Comparison of ENCODE assay signal across 8 cellular contexts in the genomic region with DNA sequence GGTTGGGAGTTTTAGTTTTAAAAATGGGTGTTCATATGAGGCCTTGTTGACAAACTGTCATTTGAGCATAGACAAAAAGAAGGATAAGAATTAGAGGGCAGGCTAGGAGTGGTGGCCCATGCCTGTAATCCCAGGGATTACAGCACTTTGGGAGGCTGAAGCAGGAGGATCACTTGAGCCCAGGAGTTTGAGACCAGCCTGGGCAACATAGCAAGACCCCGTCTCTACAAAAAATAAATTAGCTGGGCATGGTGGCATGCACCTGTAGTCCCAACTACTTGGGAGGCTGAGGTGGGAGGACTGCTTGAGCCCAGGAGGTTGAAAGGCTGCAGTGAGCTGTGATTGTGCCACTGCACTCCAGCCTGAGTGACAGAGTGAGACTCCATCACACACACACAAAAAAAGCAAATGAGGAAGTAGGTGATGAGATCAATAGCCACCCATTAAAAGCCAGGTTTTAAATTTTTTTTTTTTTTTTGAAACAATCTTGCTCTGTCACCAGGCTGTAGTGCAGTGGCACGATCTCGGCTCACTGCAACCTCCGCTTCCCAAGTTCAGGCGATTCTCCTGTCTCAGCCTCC. TPM values are rescaled to one million over a fixed set of nuclear protein-coding genes. Genes with fewer than 3 reads are reported as not detected.
DNase-seq lines count a peak whose midpoint lies in the region; ATAC-seq and TF ChIP-seq lines count a peak whose summit lies in the region.
"Not testable (repeated sequence)": the region's sequence is repeated elsewhere in the genome, so short reads cannot be mapped to it uniquely, and the experiment has no call there.

No MANE protein-coding gene starts in this region.

- not testable (repeated sequence) for H2AFZ ChIP-seq in OCI-LY7 (ENCODE audit: low read length)

- CTCF ChIA-PET in Calu3 (lab: Charles Lee); OCI-LY7 (lab: Charles Lee; ENCODE audit: unreplicated experiment): not testable (repeated sequence)
- CTCF ChIA-PET in activated CD4-positive, alpha-beta T cell treated with anti-CD3 and anti-CD28 coated beads for 36 hours (lab: Charles Lee): interaction anchor here (1.1 to 1.2 kb wide), 2 partner anchors 44 to 285 kb away, joined by 3 read pairs; no protein-coding TSS in a partner anchor
- CTCF ChIA-PET in naive thymus-derived CD4-positive, alpha-beta T cell (lab: Charles Lee): interaction anchor here (0.6 to 1.2 kb wide), 2 partner anchors 8 to 14 kb away, joined by 4 to 7 read pairs; no protein-coding TSS in a partner anchor

- 54% methylated on average over 5 of the region's 5 CpGs for WGBS in thymus

- not testable (repeated sequence) for BruUV-seq in Calu3 (replicated peaks; lab: Mats Ljungman, UMichigan); OCI-LY7 (replicated peaks; lab: Mats Ljungman, UMichigan)

- H3K36me3 Mint-ChIP-seq in Calu3 (ENCODE audit: insufficient read depth, unreplicated experiment): peaks cover 76% of the 10 kb centered on the region
- peaks cover 73% of the 10 kb centered on the region for H3K36me3 Mint-ChIP-seq in activated CD4-positive, alpha-beta T cell treated with anti-CD3 and anti-CD28 coated beads for 36 hours (ENCODE audit: low read depth)
- H3K36me3 Mint-ChIP-seq in activated naive CD4-positive, alpha-beta T cell treated with anti-CD3 and anti-CD28 coated beads, Interleukin-2, amount 50 U/mL, for 72 hours: peaks cover 42 to 64% of the 10 kb centered on the region in 2 donors
- peaks cover 45% of the 10 kb centered on the region for H3K36me3 Mint-ChIP-seq in effector memory CD8-positive, alpha-beta T cell (ENCODE audit: insufficient read depth)
- H3K36me3 Mint-ChIP-seq in naive thymus-derived CD4-positive, alpha-beta T cell: peaks cover 10 to 57% (median 39%) of the 10 kb centered on the region in 5 donors

- not testable (repeated sequence) for H3K9me2 ChIP-seq in OCI-LY7 (ENCODE audit: insufficient read depth, low read length)

- peak overlapping the region; percentile 60 for H3K4me3 ChIP-seq in OCI-LY7 (ENCODE audit: low read depth, low read length, poor library complexity, severe bottlenecking)
- H3K4me3 ChIP-seq in naive thymus-derived CD4-positive, alpha-beta T cell (ENCODE audit: low read length): not testable (repeated sequence)
- H3K4me3 ChIP-seq in thymus (ENCODE audit: low read length): peak overlapping the region; percentile 36

- H3K4me1 Mint-ChIP-seq in Calu3 (ENCODE audit: low read depth, unreplicated experiment): peaks cover 27% of the 10 kb centered on the region
- H3K4me1 Mint-ChIP-seq in activated CD4-positive, alpha-beta T cell treated with anti-CD3 and anti-CD28 coated beads for 36 hours: peaks cover 66% of the 10 kb centered on the region
- peaks cover 51 to 69% of the 10 kb centered on the region in 2 donors for H3K4me1 Mint-ChIP-seq in effector memory CD8-positive, alpha-beta T cell (ENCODE audit: low read depth in 2 of 2)
- peaks cover 52 to 87% (median 79%) of the 10 kb centered on the region in 7 donors for H3K4me1 Mint-ChIP-seq in naive thymus-derived CD4-positive, alpha-beta T cell

- H3K27me3 Mint-ChIP-seq in Calu3 (ENCODE audit: unreplicated experiment); activated CD4-positive, alpha-beta T cell treated with anti-CD3 and anti-CD28 coated beads for 36 hours; effector memory CD8-positive, alpha-beta T cell; naive thymus-derived CD4-positive, alpha-beta T cell: not testable (repeated sequence)

- DNase-seq in Calu3; activated CD4-positive, alpha-beta T cell treated with anti-CD3 and anti-CD28 coated beads for 36 hours; activated naive CD4-positive, alpha-beta T cell treated with anti-CD3 and anti-CD28 coated beads, Interleukin-2, amount 50 U/mL, for 72 hours (ENCODE audit: low spot score in 2 of 2); effector memory CD8-positive, alpha-beta T cell: not testable (repeated sequence)
- peak; percentile 5 to 20 for DNase-seq in Kasumi-1 (lab: John Stamatoyannopoulos, UW)
- DNase-seq in OCI-LY7 (ENCODE audit: low spot score): peak; percentile 46
- DNase-seq in naive thymus-derived CD4-positive, alpha-beta T cell: peak in 3 of 9 donors; percentile 30 to 40 (median 34)

- peaks cover 91% of the 10 kb centered on the region for H3K79me2 ChIP-seq in OCI-LY7 (ENCODE audit: insufficient read depth, low read depth, low read length)

- not testable (repeated sequence) for H4K20me1 ChIP-seq in OCI-LY7 (ENCODE audit: insufficient read depth, low read length)

- H3K27ac ChIP-seq in OCI-LY7 (ENCODE audit: low read depth, low read length, poor library complexity, severe bottlenecking): peak overlapping the region; percentile 100
- H3K27ac ChIP-seq in naive thymus-derived CD4-positive, alpha-beta T cell (ENCODE audit: low read depth, low read length): peak overlapping the region; percentile 70
- peak overlapping the region; percentile 94 for H3K27ac ChIP-seq in thymus (ENCODE audit: low read depth)

- H3K9me3 Mint-ChIP-seq in Calu3 (ENCODE audit: low read depth, unreplicated experiment); activated CD4-positive, alpha-beta T cell treated with anti-CD3 and anti-CD28 coated beads for 36 hours (ENCODE audit: low read depth); effector memory CD8-positive, alpha-beta T cell: not testable (repeated sequence)
- peaks cover 6 to 11% of the 10 kb centered on the region in 2 donors for H3K9me3 Mint-ChIP-seq in activated naive CD4-positive, alpha-beta T cell treated with anti-CD3 and anti-CD28 coated beads, Interleukin-2, amount 50 U/mL, for 72 hours
- peaks cover 2 to 15% (median 5%) of the 10 kb centered on the region in 11 donors for H3K9me3 Mint-ChIP-seq in naive thymus-derived CD4-positive, alpha-beta T cell

- not testable (repeated sequence) for TF ChIP-seq CTCF in Calu3 (IDR thresholded peaks at IDR 0.05; ENCODE audit: unreplicated experiment); OCI-LY7 (conservative IDR thresholded peaks at IDR 0.05; ENCODE audit: low read length)

- H3K4me1 ChIP-seq in OCI-LY7 (ENCODE audit: insufficient read depth, low read length, poor library complexity, severe bottlenecking) (peaks cover 93% of the 10 kb centered on the region), thymus (ENCODE audit: control insufficient read depth, insufficient read depth, low read length) (peaks cover 26% of the 10 kb centered on the region)
- peaks cover 47 to 69% of the 10 kb centered on the region in 2 donors for H3K4me1 ChIP-seq in naive thymus-derived CD4-positive, alpha-beta T cell (ENCODE audit: control insufficient read depth in 2 of 2, insufficient read depth in 2 of 2, low read length in 2 of 2)

- not testable (repeated sequence) for H3K27me3 ChIP-seq in naive thymus-derived CD4-positive, alpha-beta T cell (ENCODE audit: control insufficient read depth in 2 of 2, insufficient read depth in 2 of 2, low read length in 2 of 2); thymus (ENCODE audit: control insufficient read depth, insufficient read depth)

- ATAC-seq in activated CD4-positive, alpha-beta T cell treated with anti-CD3 and anti-CD28 coated beads for 36 hours; activated naive CD4-positive, alpha-beta T cell treated with anti-CD3 and anti-CD28 coated beads, Interleukin-2, amount 50 U/mL, for 72 hours; effector memory CD8-positive, alpha-beta T cell (replicated peaks); naive thymus-derived CD4-positive, alpha-beta T cell: not testable (repeated sequence)

- H3K4me2 ChIP-seq in OCI-LY7 (ENCODE audit: low read length): peak overlapping the region; percentile 73

- H3K36me3 ChIP-seq in OCI-LY7 (ENCODE audit: insufficient read depth, low read length) (peaks cover 81% of the 10 kb centered on the region), thymus (ENCODE audit: control insufficient read depth, insufficient read depth) (peaks cover 45% of the 10 kb centered on the region)
- H3K36me3 ChIP-seq in naive thymus-derived CD4-positive, alpha-beta T cell (ENCODE audit: control insufficient read depth in 2 of 3, insufficient read depth in 3 of 3, low read length in 3 of 3): peaks cover 0 to 28% (median 11%) of the 10 kb centered on the region in 3 experiments

- peak overlapping the region; percentile 78 for H3K27ac Mint-ChIP-seq in Calu3 (ENCODE audit: unreplicated experiment)
- H3K27ac Mint-ChIP-seq in activated CD4-positive, alpha-beta T cell treated with anti-CD3 and anti-CD28 coated beads for 36 hours: peak overlapping the region; percentile 76
- H3K27ac Mint-ChIP-seq in activated naive CD4-positive, alpha-beta T cell treated with anti-CD3 and anti-CD28 coated beads, Interleukin-2, amount 50 U/mL, for 72 hours: peak overlapping the region; percentile 29 to 84
- peak overlapping the region; percentile 91 to 94 for H3K27ac Mint-ChIP-seq in effector memory CD8-positive, alpha-beta T cell
- H3K27ac Mint-ChIP-seq in naive thymus-derived CD4-positive, alpha-beta T cell: peak overlapping the region in 4 of 9 donors; percentile 62 to 95 (median 92)

- intact Hi-C loops in Calu3 (cut with micrococcal nuclease; ENCODE audit: unreplicated experiment): not testable (repeated sequence)
- intact Hi-C loops in OCI-LY7 (cut with micrococcal nuclease; ENCODE audit: unreplicated experiment): loop anchor here (1.0 to 10.0 kb wide), 6 partner anchors 9 to 1530 kb away; a partner anchor contains a TSS
- intact Hi-C loops in activated CD4-positive, alpha-beta T cell treated with anti-CD3 and anti-CD28 coated beads for 36 hours (cut with DNase I, micrococcal nuclease): loop anchor here (2.0 kb wide), 3 partner anchors 15 to 43 kb away; no protein-coding TSS in a partner anchor
- intact Hi-C loops in naive thymus-derived CD4-positive, alpha-beta T cell (cut with micrococcal nuclease): loop anchor here (1.0 kb wide), 6 partner anchors 9 to 34 kb away; a partner anchor contains a TSS

- POLR2A ChIA-PET in OCI-LY7 (lab: Charles Lee): interaction anchor here (0.6 to 2.6 kb wide), 8 partner anchors 9 to 242 kb away, joined by 3 to 22 read pairs (median 4); no protein-coding TSS in a partner anchor
- POLR2A ChIA-PET in activated CD4-positive, alpha-beta T cell treated with anti-CD3 and anti-CD28 coated beads for 36 hours (lab: Charles Lee): interaction anchor here (0.7 kb wide), 1 partner anchor 1154 kb away, joined by 3 read pairs; no protein-coding TSS in a partner anchor
- POLR2A ChIA-PET in naive thymus-derived CD4-positive, alpha-beta T cell (lab: Charles Lee): interaction anchor here (0.6 to 8.4 kb wide), 9 partner anchors 9 to 562 kb away, joined by 3 to 60 read pairs (median 4); a partner anchor contains a TSS

- H3K4me3 Mint-ChIP-seq in Calu3 (ENCODE audit: low read depth, unreplicated experiment); activated CD4-positive, alpha-beta T cell treated with anti-CD3 and anti-CD28 coated beads for 36 hours: not testable (repeated sequence)
- H3K4me3 Mint-ChIP-seq in effector memory CD8-positive, alpha-beta T cell: peak overlapping the region; percentile 31 to 77
- peak overlapping the region in 9 of 10 donors; percentile 37 to 81 (median 66) for H3K4me3 Mint-ChIP-seq in naive thymus-derived CD4-positive, alpha-beta T cell

- peaks cover 36% of the 10 kb centered on the region; the same call in 1 of the 2 replicates for H3K9me3 ChIP-seq in OCI-LY7 (ENCODE audit: low read length)
- H3K9me3 ChIP-seq in naive thymus-derived CD4-positive, alpha-beta T cell (ENCODE audit: control insufficient read depth in 2 of 3, low read length in 3 of 3); thymus (ENCODE audit: control insufficient read depth): not testable (repeated sequence)

RNA-seq across cellular contexts. Expression of a gene that starts 5.8 kb away (rescaled TPM):
- 101 and 106 TPM in 2 replicates for total RNA-seq in Calu3 (2022)
- 102 and 120 TPM in 2 replicates for total RNA-seq in OCI-LY7 (2014; rRNA removed; shearing (Covaris generic))
- 282 and 343 TPM in 2 replicates for total RNA-seq in OCI-LY7 (2022)
- 10 to 100 TPM; 89.1 to 94.6 TPM for total RNA-seq in activated CD4-positive, alpha-beta T cell treated with anti-CD3 and anti-CD28 coated beads for 36 hours
- total RNA-seq in activated naive CD4-positive, alpha-beta T cell treated with anti-CD3 and anti-CD28 coated beads, Interleukin-2, amount 50 U/mL, for 72 hours: 10 to 100 TPM; 87.2 to 97.9 TPM
- 100 to 1,000 TPM; 107 to 278 (median 268) TPM for total RNA-seq in naive thymus-derived CD4-positive, alpha-beta T cell
- polyA plus RNA-seq in naive thymus-derived CD4-positive, alpha-beta T cell: 10 to 100 TPM; 19.1 to 21.1 TPM
- polyA plus RNA-seq in thymus: 41.0 TPM

RNA-seq across cellular contexts. Expression of a gene that starts 27.4 kb away (rescaled TPM):
- total RNA-seq in Calu3 (2022) (24.4 and 33.9 TPM in 2 replicates), OCI-LY7 (2022) (36.3 and 43.9 TPM in 2 replicates)
- total RNA-seq in OCI-LY7 (2014; rRNA removed; shearing (Covaris generic)): 11.9 and 12.5 TPM in 2 replicates
- total RNA-seq in activated CD4-positive, alpha-beta T cell treated with anti-CD3 and anti-CD28 coated beads for 36 hours: 10 to 100 TPM; 38.2 to 44.0 TPM
- 10 to 100 TPM; 26.3 to 65.6 TPM for total RNA-seq in activated naive CD4-positive, alpha-beta T cell treated with anti-CD3 and anti-CD28 coated beads, Interleukin-2, amount 50 U/mL, for 72 hours
- 10 to 100 TPM; 26.8 to 41.9 (median 32.5) TPM for total RNA-seq in naive thymus-derived CD4-positive, alpha-beta T cell
- polyA plus RNA-seq in naive thymus-derived CD4-positive, alpha-beta T cell: 1 to 10 TPM; 2.7 to 4.2 TPM
- 12.6 TPM for polyA plus RNA-seq in thymus
